ENCODE assay signal across 10 cellular contexts in genomic region chr6:170026272-170027110, GRCh38.
DNase-seq lines count a peak whose midpoint lies in the region; ATAC-seq and TF ChIP-seq lines count a peak whose summit lies in the region.
"Had no signal": no experiment of that assay in that cellular context is flagged by ENCODE, and none has a peak within 500 bp of the region (broad histone marks: within the 10 kb centered on the region; RNA-seq: fewer than 3 reads in every experiment).

No MANE protein-coding gene starts in this region.

- no peak for ATAC-seq in GM21390 (IDR thresholded peaks at IDR 0.05; ENCODE audit: unreplicated experiment)
- ATAC-seq in HG03571 (IDR thresholded peaks at IDR 0.05; ENCODE audit: unreplicated experiment): no peak
- ATAC-seq: right cardiac atrium had no signal

- H3K27ac ChIP-seq in C4-2B: peak overlapping the region; percentile 53

- peak; percentile 40 for DNase-seq in NCI-H128 (lab: John Stamatoyannopoulos, UW; ENCODE audit: unreplicated experiment)
- DNase-seq in RPMI8226: peak; percentile 81
- DNase-seq in mesenteric fat pad (ENCODE audit: low spot score): peak; percentile 72
- DNase-seq in T1000 (lab: John Stamatoyannopoulos, UW): no peak
- DNase-seq in NCI-H2227 treated with DMSO at 0.1 percent for 48 hours (lab: John Stamatoyannopoulos, UW): no peak
- DNase-seq: activated B cell treated with CpG ODN at 0.5 μM for 24 hours, right cardiac atrium had no signal

- TF ChIP-seq CTCF in C4-2B (conservative IDR thresholded peaks at IDR 0.05): no peak

Comparison
In these comparisons a context has a peak if more than half of its experiments do, and no peak if none do; other contexts are left out.
1. DNase-seq: peak in NCI-H128 (single experiment), RPMI8226 (single experiment) and mesenteric fat pad (single experiment); none in T1000 (single experiment) and NCI-H2227 treated with DMSO at 0.1 percent for 48 hours (single experiment).